Comparison of ENCODE assay signal across 8 cellular contexts in genomic region chr11:1870326-1870696, GRCh38. TPM values are rescaled to one million over a fixed set of nuclear protein-coding genes. Genes with fewer than 3 reads are reported as not detected.
A peak's percentile ranks its signal among the peaks of the same experiment; 100 is the strongest.
DNase-seq lines count a peak whose midpoint lies in the region; ATAC-seq and TF ChIP-seq lines count a peak whose summit lies in the region.
"Had no signal": no experiment of that assay in that cellular context is flagged by ENCODE, and none has a peak within 500 bp of the region (broad histone marks: within the 10 kb centered on the region; RNA-seq: fewer than 3 reads in every experiment).

No MANE protein-coding gene starts in this region.

- TF ChIP-seq POLR2A in gastrocnemius medialis (IDR thresholded peaks at IDR 0.05), result no peak

- in situ Hi-C loops in gastrocnemius medialis (cut with MboI; ENCODE audit: low sequenced_read_pairs in 4 of 4), result no loop called here

- DNase-seq in RWPE1 (ENCODE audit: low spot score) (no peak), gastrocnemius medialis (no peak), NAMALWA (ENCODE audit: low spot score) (no peak), nucleus accumbens (lab: John Stamatoyannopoulos, UW) (no peak), NCI-H2081 (lab: John Stamatoyannopoulos, UW) (no peak)
- DNase-seq: NCI-H1417 had no signal

- H3K4me1 ChIP-seq in esophagus (ENCODE audit: control insufficient read depth in 2 of 2, insufficient read depth in 2 of 2, low read length in 1 of 2), result peaks cover 4 to 19% of the 10 kb centered on the region in 2 donors
- H3K4me1 ChIP-seq in gastrocnemius medialis, result peaks cover 5 to 16% of the 10 kb centered on the region in 2 donors

- H3K9me3 ChIP-seq in esophagus (ENCODE audit: control insufficient read depth in 2 of 2, insufficient read depth in 1 of 2, low read depth in 1 of 2, low read length in 1 of 2) (no peaks in the 10 kb centered on the region), gastrocnemius medialis (no peaks in the 10 kb centered on the region)

- peak overlapping the region in 1 of 2 donors; percentile 50 for H3K4me3 ChIP-seq in esophagus (ENCODE audit: low read depth in 1 of 2, low read length in 2 of 2)
- peak overlapping the region in 3 of 4 donors; percentile 21 to 37 (median 36) for H3K4me3 ChIP-seq in gastrocnemius medialis

- H3K27ac ChIP-seq in RWPE1, result peak overlapping the region; percentile 100
- peak overlapping the region; percentile 19 to 22 for H3K27ac ChIP-seq in esophagus (ENCODE audit: low read depth in 2 of 2, low read length in 1 of 2)
- peak overlapping the region; percentile 58 to 73 (median 69) for H3K27ac ChIP-seq in gastrocnemius medialis

- POLR2A ChIA-PET in RWPE1 (lab: Yijun Ruan, JAX; ENCODE audit: low non-redundant PET), result no interaction called here

- CTCF ChIA-PET in RWPE1 (lab: Yijun Ruan, JAX), result interaction anchor here (1.2 kb wide), 1 partner anchor 12 kb away, joined by 7 read pairs; no protein-coding TSS in a partner anchor

- 39 to 61% methylated on average over 12 of the region's 12 CpGs for WGBS in esophagus, 2 donors

- intact Hi-C loops in gastrocnemius medialis (cut with DNase I; ENCODE audit: low total_unique reads), result no loop called here

- H3K27me3 ChIP-seq in esophagus (ENCODE audit: control insufficient read depth in 1 of 2, insufficient read depth in 2 of 2, low read length in 2 of 2), result no peaks in the 10 kb centered on the region
- H3K27me3 ChIP-seq in gastrocnemius medialis, result peaks cover 31 to 64% (median 58%) of the 10 kb centered on the region in 3 donors

- ATAC-seq in gastrocnemius medialis, result peak in 1 of 2 donors; percentile 6

- TF ChIP-seq CTCF in RWPE1 (conservative IDR thresholded peaks at IDR 0.05; ENCODE audit: low read depth), result no peak
- TF ChIP-seq CTCF in gastrocnemius medialis (IDR thresholded peaks at IDR 0.05 in 4 of 5, conservative IDR thresholded peaks at IDR 0.05 in 1 of 5), result no peak

- H3K36me3 ChIP-seq in esophagus (ENCODE audit: control insufficient read depth in 2 of 2, insufficient read depth in 2 of 2, low read length in 1 of 2) (no peaks in the 10 kb centered on the region), gastrocnemius medialis (no peaks in the 10 kb centered on the region)

RNA-seq across cellular contexts. Expression of gene LSP1, which starts 17.4 kb away (rescaled TPM):
- 100 to 1,000 TPM in 1 of 2 donors, 10 to 100 TPM in 1; 23.7 to 130 TPM for polyA plus RNA-seq in esophagus
- total RNA-seq in gastrocnemius medialis, result 10 to 100 TPM in 1 of 4 donors, 1 to 10 TPM in 3; 3.0 to 13.5 (median 5.5) TPM
- total RNA-seq: lung microvascular endothelial cell had no signal

RNA-seq across cellular contexts. Expression of gene PRR33, which starts 21.4 kb away (rescaled TPM):
- under 1 TPM; 0.02 to 0.43 TPM for polyA plus RNA-seq in esophagus
- total RNA-seq in gastrocnemius medialis, result 1 to 10 TPM in 2 of 4 donors, under 1 TPM in 2; 0.16 to 2.3 (median 1.0) TPM
- total RNA-seq: lung microvascular endothelial cell had no signal

RNA-seq across cellular contexts. Expression of gene TNNI2, which starts 31.5 kb away (rescaled TPM):
- 100 to 1,000 TPM in 1 of 2 donors, 1 to 10 TPM in 1; 9.8 to 166 TPM for polyA plus RNA-seq in esophagus
- total RNA-seq in gastrocnemius medialis, result 1,000 to 10,000 TPM; 1,499 to 3,728 (median 2,254) TPM
- total RNA-seq: lung microvascular endothelial cell had no signal

RNA-seq across cellular contexts. Expression of gene SYT8, which starts 35.5 kb away (rescaled TPM):
- polyA plus RNA-seq in esophagus, result 100 to 1,000 TPM in 1 of 2 donors, 10 to 100 TPM in 1; 38.9 to 360 TPM
- total RNA-seq in gastrocnemius medialis, result not detected
- total RNA-seq: lung microvascular endothelial cell had no signal

RNA-seq across cellular contexts. Expression of gene TNNT3, which starts 49.2 kb away (rescaled TPM):
- polyA plus RNA-seq in esophagus, result 1 to 10 TPM; 1.7 to 7.1 TPM
- 1,000 to 10,000 TPM; 1,260 to 3,441 (median 1,835) TPM for total RNA-seq in gastrocnemius medialis
- total RNA-seq: lung microvascular endothelial cell had no signal

Comparison
In these comparisons a context has a peak if more than half of its experiments do, and no peak if none do; other contexts are left out.
1. H3K27ac ChIP-seq: peak in every context shown above with its lines; median percentile 100 in RWPE1; 69 in gastrocnemius medialis; 20 in esophagus.